ENCODE assay signal across 1 cellular context in the genomic region with DNA sequence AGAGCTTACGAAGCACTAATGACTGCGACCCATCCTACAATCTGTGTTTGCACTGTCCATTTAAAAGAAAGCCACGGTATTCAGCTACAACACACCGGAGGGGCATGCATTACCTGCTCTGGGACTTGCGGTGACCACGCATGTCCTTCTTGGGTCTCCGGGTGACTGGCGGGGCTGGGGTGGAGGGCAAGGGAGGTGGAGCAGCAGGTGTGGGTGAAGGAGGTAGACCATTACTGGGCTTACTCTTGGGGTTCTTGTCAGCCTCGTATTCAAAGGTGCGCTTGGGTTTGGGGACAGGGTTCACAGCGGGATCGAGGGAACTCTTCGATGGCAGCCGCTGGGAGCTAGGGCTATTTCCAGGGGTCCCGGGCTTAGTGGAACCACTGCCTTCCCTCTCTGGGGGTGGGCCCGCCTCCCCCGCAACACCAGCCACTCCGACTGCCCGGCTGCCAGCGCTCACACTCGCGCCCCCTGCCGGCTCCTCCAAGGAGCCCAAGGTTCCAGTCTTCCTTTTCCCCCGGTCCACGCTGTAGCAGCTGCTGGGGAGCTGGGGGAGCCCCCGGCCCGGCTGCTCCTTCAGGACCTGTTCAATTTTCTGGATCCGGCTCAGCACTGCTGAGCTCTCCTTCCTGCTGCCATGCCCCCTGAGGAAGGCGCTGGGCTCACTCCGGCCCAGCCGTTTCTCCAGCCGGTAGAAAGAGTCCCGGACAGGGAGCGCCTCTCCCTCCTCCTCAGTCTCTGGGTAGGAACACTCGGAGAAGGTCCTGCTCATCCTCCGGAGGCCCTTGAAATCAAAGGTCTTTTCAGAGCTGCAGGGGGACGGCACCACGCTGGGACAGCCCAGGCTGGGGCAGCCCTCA.
TF ChIP-seq lines count a peak whose summit lies in the region.

No MANE protein-coding gene starts in this region.

TF ChIP-seq in GM23338, 12 proteins besides CTCF, POLR2A, EP300 and RAD21:
- TF ChIP-seq CREB1 (CRISPR knock-in tag; IDR thresholded peaks at IDR 0.05; ENCODE audit: low read depth): no peak
- no peak for TF ChIP-seq EZH2 (IDR thresholded peaks at IDR 0.05; ENCODE audit: low read depth, unreplicated experiment)
- no peak for TF ChIP-seq REST (IDR thresholded peaks at IDR 0.05; ENCODE audit: unreplicated experiment)
- TF ChIP-seq ZNF331 (CRISPR knock-in tag; IDR thresholded peaks at IDR 0.05; ENCODE audit: low read depth): no peak
- no peak for TF ChIP-seq NANOG (IDR thresholded peaks at IDR 0.05; ENCODE audit: borderline replicate concordance)
- TF ChIP-seq, protein P1, sequence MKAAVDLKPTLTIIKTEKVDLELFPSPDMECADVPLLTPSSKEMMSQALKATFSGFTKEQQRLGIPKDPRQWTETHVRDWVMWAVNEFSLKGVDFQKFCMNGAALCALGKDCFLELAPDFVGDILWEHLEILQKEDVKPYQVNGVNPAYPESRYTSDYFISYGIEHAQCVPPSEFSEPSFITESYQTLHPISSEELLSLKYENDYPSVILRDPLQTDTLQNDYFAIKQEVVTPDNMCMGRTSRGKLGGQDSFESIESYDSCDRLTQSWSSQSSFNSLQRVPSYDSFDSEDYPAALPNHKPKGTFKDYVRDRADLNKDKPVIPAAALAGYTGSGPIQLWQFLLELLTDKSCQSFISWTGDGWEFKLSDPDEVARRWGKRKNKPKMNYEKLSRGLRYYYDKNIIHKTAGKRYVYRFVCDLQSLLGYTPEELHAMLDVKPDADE (IDR thresholded peaks at IDR 0.05): no peak
TF ChIP-seq in GM23338: peak in this region for 0.
